In the genomic region with DNA sequence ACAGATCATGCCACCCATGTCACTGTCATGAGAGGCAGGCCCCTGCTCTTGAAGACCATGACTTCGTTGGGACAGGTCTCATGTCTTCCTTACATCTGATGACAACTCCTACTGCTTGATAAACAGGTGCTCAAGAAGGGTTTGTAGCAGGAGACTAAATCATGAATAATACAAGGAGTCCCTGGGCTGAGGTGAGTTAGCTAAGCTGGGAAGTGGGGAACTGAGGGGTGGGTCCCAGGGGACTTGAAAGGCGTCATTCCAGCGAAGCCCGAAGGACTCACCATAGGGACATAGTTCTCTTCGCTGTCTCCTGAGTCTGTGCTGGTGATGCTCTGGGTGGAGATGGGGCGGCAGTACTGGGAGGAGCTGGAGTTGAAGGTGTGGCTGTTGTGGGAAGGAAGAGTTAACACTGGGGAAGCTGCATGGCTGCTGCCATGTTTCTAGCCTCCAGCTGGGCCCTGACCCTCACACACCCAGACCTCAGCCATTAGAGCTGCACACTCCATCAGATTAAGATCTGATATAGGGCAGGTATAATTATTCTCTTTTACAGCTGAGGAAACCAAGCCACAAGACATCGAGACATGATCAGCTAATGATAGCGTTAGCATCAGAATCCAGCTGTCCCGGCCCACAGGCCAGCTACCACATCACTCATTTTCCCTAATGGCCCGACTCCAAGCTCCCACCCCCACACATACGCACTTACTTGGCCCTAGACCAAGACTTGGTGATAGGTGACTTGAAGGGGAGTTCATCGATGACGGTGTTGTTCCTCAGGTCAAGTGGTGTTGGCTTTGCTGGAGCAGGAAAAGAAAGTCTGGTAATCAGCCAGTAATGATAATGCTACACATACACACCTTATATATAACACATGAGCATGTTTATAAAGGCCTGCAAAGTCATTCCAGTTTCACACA, we compare ENCODE assay signal across 1 cellular context.
TF ChIP-seq lines count a peak whose summit lies in the region.

No MANE protein-coding gene starts in this region.

TF ChIP-seq in GM23338, 12 proteins besides CTCF, POLR2A, EP300 and RAD21 (continued from another document):
- TF ChIP-seq ZNF462 (CRISPR knock-in tag; IDR thresholded peaks at IDR 0.05): no peak
TF ChIP-seq in GM23338: peak in this region for 0.
